ENCODE assay signal across 8 cellular contexts in genomic region chr7:128476402-128477335, GRCh38. TPM values are rescaled to one million over a fixed set of nuclear protein-coding genes. Genes with fewer than 3 reads are reported as not detected.
DNase-seq lines count a peak whose midpoint lies in the region; ATAC-seq and TF ChIP-seq lines count a peak whose summit lies in the region.
"Not testable (repeated sequence)": the region's sequence is repeated elsewhere in the genome, so short reads cannot be mapped to it uniquely, and the experiment has no call there.

TSS of gene METTL2B (plus strand) at chr7:128476748. CDS start at chr7:128476766, 18 bp downstream.

- peak; percentile 57 for TF ChIP-seq CTCF in MM.1S (IDR thresholded peaks at IDR 0.05; ENCODE audit: low read length)
- TF ChIP-seq CTCF in foreskin keratinocyte (conservative IDR thresholded peaks at IDR 0.05) = peak; percentile 61
- TF ChIP-seq CTCF in subcutaneous adipose tissue (IDR thresholded peaks at IDR 0.05; ENCODE audit: low read depth) = not testable (repeated sequence)

- DNase-seq in GDM1 (lab: John Stamatoyannopoulos, UW) = peak; percentile 85
- DNase-seq in HCEC 1CT = peak; percentile 88
- DNase-seq in MM.1S = peak; percentile 99
- DNase-seq in SIG-M5 (lab: John Stamatoyannopoulos, UW) = peak; percentile 76
- DNase-seq in activated gamma-delta T cell treated with Interleukin-2 at 50 U/mL for 16 hours = peak; percentile 84
- DNase-seq in foreskin keratinocyte = peak; percentile 74 to 88

- not testable (repeated sequence) for H3K4me1 ChIP-seq in MM.1S (ENCODE audit: low read length); foreskin keratinocyte
- H3K4me1 ChIP-seq in neuron (ENCODE audit: insufficient read depth, low read length) = peaks cover 11% of the 10 kb centered on the region

- not testable (repeated sequence) for H3K9me3 ChIP-seq in MM.1S (replicated peaks; ENCODE audit: insufficient read depth, low read length); neuron (ENCODE audit: low read length)

- H3K36me3 ChIP-seq in MM.1S (replicated peaks; ENCODE audit: insufficient read depth, low read length) = not testable (repeated sequence)
- H3K36me3 ChIP-seq in neuron (ENCODE audit: insufficient read depth, low read length) = peaks cover 14% of the 10 kb centered on the region

- H2AFZ ChIP-seq in MM.1S (ENCODE audit: low read length) = peak within 1 kb of the TSS; percentile 83
- peak within 1 kb of the TSS; percentile 68 for H2AFZ ChIP-seq in neuron (ENCODE audit: low read depth, low read length)

- H3F3A ChIP-seq in MM.1S (ENCODE audit: insufficient read depth, low read length) = not testable (repeated sequence)

- H3K9ac ChIP-seq in MM.1S (ENCODE audit: low read length) = peak within 1 kb of the TSS; percentile 93

- peak; percentile 94 for ATAC-seq in foreskin keratinocyte

- peak within 1 kb of the TSS; percentile 90 for H3K4me3 ChIP-seq in MM.1S (ENCODE audit: low read length)
- H3K4me3 ChIP-seq in neuron (ENCODE audit: low read length) = peak within 1 kb of the TSS; percentile 96

- H3K27ac ChIP-seq in MM.1S (ENCODE audit: low read length) (peak within 1 kb of the TSS; percentile 89), foreskin keratinocyte (peak within 1 kb of the TSS; percentile 79)

- not testable (repeated sequence) for H4K20me1 ChIP-seq in MM.1S (ENCODE audit: insufficient read depth, low read length)

- H3K4me2 ChIP-seq in MM.1S (ENCODE audit: low read depth, low read length) = peak within 1 kb of the TSS; percentile 93

- H3K27me3 ChIP-seq in MM.1S (replicated peaks; ENCODE audit: insufficient read depth, low read length); foreskin keratinocyte; neuron (ENCODE audit: insufficient read depth, low read length): not testable (repeated sequence)

- not testable (repeated sequence) for H3K9me2 ChIP-seq in MM.1S (replicated peaks; ENCODE audit: insufficient read depth, low read length)

- H3K79me2 ChIP-seq in MM.1S (ENCODE audit: low read length) = peaks cover 42% of the 10 kb centered on the region

RNA-seq across cellular contexts. Expression of gene METTL2B, which starts in this region (rescaled TPM):
- total RNA-seq in foreskin keratinocyte = 38.1 and 38.5 TPM in 2 replicates
- 17.5 and 18.8 TPM in 2 replicates for polyA plus RNA-seq in foreskin keratinocyte
- 10 to 100 TPM; 19.8 to 26.2 (median 22.0) TPM for total RNA-seq in subcutaneous adipose tissue

Comparison
In these comparisons a context has a peak if more than half of its experiments do, and no peak if none do; other contexts are left out.
1. Peak in every context shown above with its lines: DNase-seq, ATAC-seq, H3K4me3 ChIP-seq and H3K27ac ChIP-seq.